8 cellular contexts compared by ENCODE assay signal in genomic region chr19:48203794-48204628, GRCh38. TPM values are rescaled to one million over a fixed set of nuclear protein-coding genes. Genes with fewer than 3 reads are reported as not detected.
DNase-seq lines count a peak whose midpoint lies in the region; ATAC-seq and TF ChIP-seq lines count a peak whose summit lies in the region.

No MANE protein-coding gene starts in this region.

- peaks cover 15% of the 10 kb centered on the region; the same call in 1 of the 2 replicates for H3K79me2 ChIP-seq in SK-N-SH (ENCODE audit: insufficient read depth)

- no peaks in the 10 kb centered on the region for H3K9me2 ChIP-seq in SK-N-SH

- no peaks in the 10 kb centered on the region for H3K27me3 ChIP-seq in SK-N-SH (ENCODE audit: insufficient read depth)
- no peaks in the 10 kb centered on the region for H3K27me3 ChIP-seq in thymus (ENCODE audit: control insufficient read depth, insufficient read depth)

- peaks cover 20% of the 10 kb centered on the region for H3K4me1 Mint-ChIP-seq in activated naive CD8-positive, alpha-beta T cell treated with anti-CD3 and anti-CD28 coated beads for 36 hours
- no peaks in the 10 kb centered on the region for H3K4me1 Mint-ChIP-seq in osteocyte (ENCODE audit: unreplicated experiment)

- no peaks in the 10 kb centered on the region for H3K9me3 ChIP-seq in SK-N-SH
- H3K9me3 ChIP-seq in thymus (ENCODE audit: control insufficient read depth): no peaks in the 10 kb centered on the region

- CTCF ChIA-PET in SK-N-SH (lab: Yijun Ruan, JAX): interaction anchor here (0.9 to 3.5 kb wide), 7 partner anchors 10 to 62 kb away, joined by 3 to 16 read pairs (median 7); partner anchors contain the start of genes CARD8, LIG1 and ZSWIM9

- TF ChIP-seq RAD21 in SK-N-SH (IDR thresholded peaks at IDR 0.05; ENCODE audit: low read length): no peak

- POLR2A ChIA-PET in SK-N-SH (lab: Yijun Ruan, JAX): interaction anchor here (0.5 to 2.2 kb wide), 12 partner anchors 8 to 1277 kb away, joined by 3 to 11 read pairs (median 3); partner anchors contain the start of genes BCAT2, CARD8, PLA2G4C and SYNGR4

- H3K4me1 ChIP-seq in SK-N-SH (ENCODE audit: control insufficient read depth in 1 of 2, insufficient read depth in 2 of 2, low read depth in 1 of 2, low read length in 1 of 2): peaks cover 0 to 2% of the 10 kb centered on the region in 2 experiments; a peak in 2 of 4 replicates
- peaks cover 5% of the 10 kb centered on the region for H3K4me1 ChIP-seq in thymus (ENCODE audit: control insufficient read depth, insufficient read depth, low read length)

- peaks cover 9% of the 10 kb centered on the region for H3F3A ChIP-seq in SK-N-SH (replicated peaks; ENCODE audit: insufficient read depth)

- WGBS in SK-N-SH (ENCODE audit: low lambda C conversion rate): 1% methylated on average over 19 of the region's 34 CpGs
- WGBS in thymus: under 1% methylated on average over 34 of the region's 34 CpGs

- H3K4me2 ChIP-seq in SK-N-SH: peak overlapping the region; percentile 86

- no peak overlapping the region for H3K27ac Mint-ChIP-seq in activated naive CD8-positive, alpha-beta T cell treated with anti-CD3 and anti-CD28 coated beads for 36 hours
- no peak overlapping the region for H3K27ac Mint-ChIP-seq in osteocyte (ENCODE audit: unreplicated experiment)

- peak; percentile 97 for DNase-seq in NCI-H1092 treated with DMSO at 0.1 percent for 48 hours (lab: John Stamatoyannopoulos, UW)
- peak; percentile 93 for DNase-seq in SK-N-SH
- peak; percentile 94 for DNase-seq in activated naive CD8-positive, alpha-beta T cell treated with anti-CD3 and anti-CD28 coated beads for 36 hours
- peak; percentile 96 for DNase-seq in Right ventricle myocardium inferior (ENCODE audit: missing footprints)
- DNase-seq in osteocyte (ENCODE audit: extremely low spot score, unreplicated experiment): peak; percentile 97

- H3K36me3 ChIP-seq in SK-N-SH (replicated peaks in 1 of 2; ENCODE audit: control insufficient read depth in 1 of 2, insufficient read depth in 2 of 2, low read length in 1 of 2) (no peaks in the 10 kb centered on the region), thymus (ENCODE audit: control insufficient read depth, insufficient read depth) (peaks cover 3% of the 10 kb centered on the region)

- H3K9me3 Mint-ChIP-seq in activated naive CD8-positive, alpha-beta T cell treated with anti-CD3 and anti-CD28 coated beads for 36 hours: peaks cover 3% of the 10 kb centered on the region
- H3K9me3 Mint-ChIP-seq in osteocyte (ENCODE audit: unreplicated experiment): no peaks in the 10 kb centered on the region

- H3K9ac ChIP-seq in SK-N-SH: peak overlapping the region; percentile 83

- intact Hi-C loops in Right ventricle myocardium inferior (cut with DNase I): loop anchor here (10.0 kb wide), 1 partner anchor 51 kb away; the partner anchor contains the start of gene CARD8

- peak; percentile 94 for ATAC-seq in HG02610 (IDR thresholded peaks at IDR 0.05; ENCODE audit: unreplicated experiment)
- peak; percentile 100 for ATAC-seq in Right ventricle myocardium inferior

- H4K20me1 ChIP-seq in SK-N-SH (ENCODE audit: insufficient read depth): no peaks in the 10 kb centered on the region

- H3K36me3 Mint-ChIP-seq in activated naive CD8-positive, alpha-beta T cell treated with anti-CD3 and anti-CD28 coated beads for 36 hours: peaks cover 16% of the 10 kb centered on the region
- no peaks in the 10 kb centered on the region for H3K36me3 Mint-ChIP-seq in osteocyte (ENCODE audit: unreplicated experiment)

- H3K4me3 ChIP-seq in GM08714 (ENCODE audit: low read length): peak overlapping the region; percentile 95
- peak overlapping the region; percentile 66 to 87 for H3K4me3 ChIP-seq in SK-N-SH (ENCODE audit: low read depth in 2 of 2, low read length in 1 of 2)
- peak overlapping the region; percentile 57 for H3K4me3 ChIP-seq in thymus (ENCODE audit: low read length)

- no peak for TF ChIP-seq CTCF in SK-N-SH (IDR thresholded peaks at IDR 0.05)
- no peak for TF ChIP-seq CTCF in osteocyte (IDR thresholded peaks at IDR 0.05)

- TF ChIP-seq EP300 in SK-N-SH (IDR thresholded peaks at IDR 0.05; ENCODE audit: borderline replicate concordance in 1 of 2, low read depth in 1 of 2, low read length in 1 of 2): no peak

- H2AFZ ChIP-seq in SK-N-SH (ENCODE audit: low read depth): peak overlapping the region; percentile 97

- H3K4me3 Mint-ChIP-seq in activated naive CD8-positive, alpha-beta T cell treated with anti-CD3 and anti-CD28 coated beads for 36 hours: no peak overlapping the region
- H3K4me3 Mint-ChIP-seq in osteocyte (ENCODE audit: unreplicated experiment): no peak overlapping the region

- no peaks in the 10 kb centered on the region for H3K27me3 Mint-ChIP-seq in activated naive CD8-positive, alpha-beta T cell treated with anti-CD3 and anti-CD28 coated beads for 36 hours
- H3K27me3 Mint-ChIP-seq in osteocyte (ENCODE audit: unreplicated experiment): no peaks in the 10 kb centered on the region

- peak overlapping the region; percentile 49 to 85 for H3K27ac ChIP-seq in SK-N-SH (ENCODE audit: low read depth in 2 of 2, low read length in 1 of 2)
- H3K27ac ChIP-seq in thymus (ENCODE audit: low read depth): peak overlapping the region; percentile 67

TF ChIP-seq in SK-N-SH, 30 proteins besides CTCF, POLR2A, EP300 and RAD21 (continues in another document):
- TF ChIP-seq POLR2AphosphoS5 (IDR thresholded peaks at IDR 0.05; ENCODE audit: low read depth, low read length) (peak; percentile 67; the same call in 1 of the 2 replicates), RXRA (IDR thresholded peaks at IDR 0.05; ENCODE audit: borderline replicate concordance, low read depth) (no peak), MXI1 (IDR thresholded peaks at IDR 0.05; ENCODE audit: low read depth, low read length) (peak; percentile 77; the same call in 1 of the 2 replicates), REST (IDR thresholded peaks at IDR 0.05; ENCODE audit: low read depth, low read length) (no peak), SIN3A (IDR thresholded peaks at IDR 0.05; ENCODE audit: borderline replicate concordance, low read depth, low read length) (peak; percentile 29; the same call in 1 of the 2 replicates), ELF1 (IDR thresholded peaks at IDR 0.05) (no peak), RFX5 (IDR thresholded peaks at IDR 0.05; ENCODE audit: low read length) (peak; percentile 8; the same call in 1 of the 2 replicates), IRF3 (IDR thresholded peaks at IDR 0.05; ENCODE audit: low read depth, low read length) (no peak), FOXM1 (IDR thresholded peaks at IDR 0.05; ENCODE audit: low read depth) (no peak), GABPA (IDR thresholded peaks at IDR 0.05; ENCODE audit: low read depth) (no peak), TEAD4 (IDR thresholded peaks at IDR 0.05; ENCODE audit: borderline replicate concordance, insufficient read depth) (no peak)

RNA-seq across cellular contexts. Expression of gene ZSWIM9, which starts 33.5 kb away (rescaled TPM):
- 1.3 and 2.2 TPM in 2 replicates for polyA plus RNA-seq in SK-N-SH (2012; rRNA removed)
- polyA plus RNA-seq in SK-N-SH (2012; cell fraction: cytosol; rRNA removed): 2.7 TPM in 2 replicates
- 1.8 and 2.8 TPM in 2 replicates for polyA plus RNA-seq in SK-N-SH (2012; cell fraction: nucleus; rRNA removed)
- 1 to 10 TPM; 7.3 to 7.7 TPM for total RNA-seq in activated naive CD8-positive, alpha-beta T cell treated with anti-CD3 and anti-CD28 coated beads for 36 hours
- 6.6 TPM for total RNA-seq in Right ventricle myocardium inferior
- total RNA-seq in osteocyte: 5.7 and 6.6 TPM in 2 replicates
- 2.7 TPM for polyA plus RNA-seq in thymus

RNA-seq across cellular contexts. Expression of gene LIG1, which starts 33.9 kb away (rescaled TPM):
- 39.6 and 53.0 TPM in 2 replicates for polyA plus RNA-seq in SK-N-SH (2012; rRNA removed)
- polyA plus RNA-seq in SK-N-SH (2012; cell fraction: cytosol; rRNA removed): 23.3 and 28.9 TPM in 2 replicates
- 153 and 182 TPM in 2 replicates for polyA plus RNA-seq in SK-N-SH (2012; cell fraction: nucleus; rRNA removed)
- 100 to 1,000 TPM; 147 to 165 TPM for total RNA-seq in activated naive CD8-positive, alpha-beta T cell treated with anti-CD3 and anti-CD28 coated beads for 36 hours
- total RNA-seq in Right ventricle myocardium inferior: 3.3 TPM
- total RNA-seq in osteocyte: 19.0 and 23.0 TPM in 2 replicates
- 76.6 TPM for polyA plus RNA-seq in thymus

RNA-seq across cellular contexts. Expression of gene CARD8, which starts 51.7 kb away (rescaled TPM):
- 16.4 and 21.7 TPM in 2 replicates for polyA plus RNA-seq in SK-N-SH (2012; rRNA removed)
- 14.0 and 16.6 TPM in 2 replicates for polyA plus RNA-seq in SK-N-SH (2012; cell fraction: cytosol; rRNA removed)
- polyA plus RNA-seq in SK-N-SH (2012; cell fraction: nucleus; rRNA removed): 63.6 and 66.5 TPM in 2 replicates
- total RNA-seq in activated naive CD8-positive, alpha-beta T cell treated with anti-CD3 and anti-CD28 coated beads for 36 hours: 100 to 1,000 TPM; 102 to 103 TPM
- 34.5 TPM for total RNA-seq in Right ventricle myocardium inferior
- 36.4 and 38.0 TPM in 2 replicates for total RNA-seq in osteocyte
- polyA plus RNA-seq in thymus: 66.4 TPM

Comparison
In these comparisons a context has a peak if more than half of its experiments do, and no peak if none do; other contexts are left out.
1. Peak in every context shown above with its lines: DNase-seq, ATAC-seq, H3K4me3 ChIP-seq and H3K27ac ChIP-seq.